Comparison of ENCODE assay signal across 8 cellular contexts in the genomic region with DNA sequence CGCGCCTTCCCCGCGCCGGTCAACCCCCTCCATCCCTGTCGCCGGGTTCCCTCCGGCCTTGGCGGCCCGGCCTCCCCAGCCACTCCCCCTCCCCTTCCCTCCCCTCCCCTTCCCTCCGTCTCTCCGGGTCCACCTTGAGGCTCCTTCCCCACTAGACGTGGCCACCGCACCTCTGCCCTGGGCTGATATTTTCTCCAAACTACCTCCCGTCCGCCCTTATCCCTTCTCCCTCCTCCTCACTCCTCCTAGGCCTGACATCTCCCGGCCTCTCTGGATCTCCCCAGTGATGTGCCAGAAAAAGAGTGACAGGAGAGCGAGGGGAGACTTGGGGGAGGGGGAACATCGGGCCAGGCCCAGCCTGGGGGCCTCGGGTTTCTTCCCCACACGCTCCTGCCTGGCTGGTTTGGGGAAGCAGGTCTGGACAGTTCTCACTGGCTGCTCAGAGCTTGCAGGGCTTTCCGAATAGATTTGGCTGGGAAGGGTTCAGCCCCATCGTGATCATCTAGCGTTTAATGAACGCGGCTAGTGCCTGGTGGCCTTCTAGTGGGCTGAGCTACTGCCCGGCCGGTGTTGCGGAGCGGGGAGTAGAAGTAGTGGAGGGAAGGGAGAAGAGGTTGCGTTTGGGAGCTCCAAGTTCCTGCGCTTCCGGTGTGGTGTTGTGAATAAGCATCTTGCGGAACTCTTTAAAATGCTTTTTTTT. TPM values are rescaled to one million over a fixed set of nuclear protein-coding genes. Genes with fewer than 3 reads are reported as not detected.
A peak's percentile ranks its signal among the peaks of the same experiment; 100 is the strongest.
DNase-seq lines count a peak whose midpoint lies in the region; ATAC-seq and TF ChIP-seq lines count a peak whose summit lies in the region.

No MANE protein-coding gene starts in this region.

- H3K27ac Mint-ChIP-seq in GM23338 (no peak overlapping the region), T-cell (peak overlapping the region; percentile 63 to 77), natural killer cell (peak overlapping the region; percentile 68 to 84)

- H3K9me2 ChIP-seq in GM23338 (ENCODE audit: insufficient read depth) = no peaks in the 10 kb centered on the region

- peaks cover 39% of the 10 kb centered on the region for H3K4me1 Mint-ChIP-seq in GM23338
- peaks cover 20 to 30% (median 23%) of the 10 kb centered on the region in 3 donors for H3K4me1 Mint-ChIP-seq in T-cell
- peaks cover 24 to 32% of the 10 kb centered on the region in 2 donors for H3K4me1 Mint-ChIP-seq in natural killer cell

- no peaks in the 10 kb centered on the region for H3K79me2 ChIP-seq in GM23338 (replicated peaks; ENCODE audit: insufficient read depth)

- H3K36me3 ChIP-seq in GM23338 (ENCODE audit: insufficient read depth) (no peaks in the 10 kb centered on the region), esophagus (ENCODE audit: control insufficient read depth in 2 of 2, insufficient read depth in 2 of 2, low read length in 1 of 2) (no peaks in the 10 kb centered on the region)

- 0 out of 2 replicates have a peak, but pooled peaks cover 12% of the 10 kb centered on the region for H3F3A ChIP-seq in GM23338 (replicated peaks; ENCODE audit: low read depth)

- no peak for TF ChIP-seq CTCF in AG04450 (IDR thresholded peaks at IDR 0.05; ENCODE audit: low read depth, low read length)
- no peak for TF ChIP-seq CTCF in GM23338 (conservative IDR thresholded peaks at IDR 0.05; ENCODE audit: low read depth in 2 of 2)
- TF ChIP-seq CTCF in natural killer cell (IDR thresholded peaks at IDR 0.05) = no peak

- H3K27me3 Mint-ChIP-seq in GM23338 (ENCODE audit: insufficient read depth, low read depth, poor library complexity) = peaks cover 10% of the 10 kb centered on the region
- H3K27me3 Mint-ChIP-seq in T-cell = peaks cover 10 to 27% of the 10 kb centered on the region in 2 donors
- peaks cover 20 to 23% of the 10 kb centered on the region in 2 donors for H3K27me3 Mint-ChIP-seq in natural killer cell (ENCODE audit: low read depth in 2 of 2)

- peak overlapping the region; percentile 98 for H3K4me2 ChIP-seq in GM23338

- H2AFZ ChIP-seq in GM23338 = peak overlapping the region; percentile 100

- intact Hi-C loops in natural killer cell (cut with micrococcal nuclease) = no loop called here

- H3K36me3 Mint-ChIP-seq in GM23338 (ENCODE audit: low read depth) (no peaks in the 10 kb centered on the region; the same call in 2 of the 3 replicates), T-cell (no peaks in the 10 kb centered on the region), natural killer cell (no peaks in the 10 kb centered on the region)

- CTCF ChIA-PET in AG04450 (lab: Charles Lee) = interaction anchor here (0.6 to 3.0 kb wide), 3 partner anchors 9 to 104 kb away, joined by 7 to 15 read pairs (median 10); no protein-coding TSS in a partner anchor
- CTCF ChIA-PET in T-cell (lab: Charles Lee) = no interaction called here

- H3K27ac ChIP-seq in AG04450 (ENCODE audit: low read depth, low read length) (peak overlapping the region; percentile 31), GM23338 (ENCODE audit: low read depth) (no peak overlapping the region), esophagus (ENCODE audit: low read depth in 2 of 2, low read length in 1 of 2) (peak overlapping the region; percentile 56 to 67)

- H3K4me3 Mint-ChIP-seq in GM23338 (peak overlapping the region; percentile 94), T-cell (peak overlapping the region; percentile 84 to 92 (median 85)), natural killer cell (peak overlapping the region; percentile 85)

- 11 to 15% methylated on average over 28 to 34 of the region's 34 CpGs for WGBS in esophagus, 2 donors

- POLR2A ChIA-PET in AG04450 (lab: Yijun Ruan, JAX) = no interaction called here
- POLR2A ChIA-PET in T-cell (lab: Charles Lee) = no interaction called here

- no peaks in the 10 kb centered on the region for H3K9me3 ChIP-seq in AG04450 (ENCODE audit: control insufficient read depth, insufficient read depth, low read length)
- no peaks in the 10 kb centered on the region for H3K9me3 ChIP-seq in esophagus (ENCODE audit: control insufficient read depth in 2 of 2, insufficient read depth in 1 of 2, low read depth in 1 of 2, low read length in 1 of 2)

- H3K4me3 ChIP-seq in AG04450 (ENCODE audit: low read depth, low read length) (peak overlapping the region; percentile 86), GM23338 (peak overlapping the region; percentile 97), esophagus (ENCODE audit: low read depth in 1 of 2, low read length in 2 of 2) (peak overlapping the region; percentile 64 to 74)

- H3K27me3 ChIP-seq in AG04450 (ENCODE audit: control insufficient read depth, insufficient read depth, low read length) (no peaks in the 10 kb centered on the region), GM23338 (ENCODE audit: insufficient read depth) (peaks cover 30% of the 10 kb centered on the region), esophagus (ENCODE audit: control insufficient read depth in 1 of 2, insufficient read depth in 2 of 2, low read length in 2 of 2) (no peaks in the 10 kb centered on the region)

- ATAC-seq in GM23338 = peak; percentile 55
- ATAC-seq in T-cell (replicated peaks in 1 of 4) = peak; percentile 1 to 42 (median 28)
- ATAC-seq in natural killer cell = peak in 1 of 3 donors; percentile 4
- no peak for ATAC-seq in GM21367 (IDR thresholded peaks at IDR 0.05; ENCODE audit: unreplicated experiment)
- no peak for ATAC-seq in HG03342 (IDR thresholded peaks at IDR 0.05; ENCODE audit: unreplicated experiment)

- H3K4me1 ChIP-seq in GM23338 (ENCODE audit: insufficient read depth) = peaks cover 16% of the 10 kb centered on the region; the same call in 1 of the 2 replicates
- peaks cover 0 to 2% of the 10 kb centered on the region in 2 donors for H3K4me1 ChIP-seq in esophagus (ENCODE audit: control insufficient read depth in 2 of 2, insufficient read depth in 2 of 2, low read length in 1 of 2)

- H3K9me3 Mint-ChIP-seq in GM23338 (no peaks in the 10 kb centered on the region; the same call in 2 of the 3 replicates), T-cell (no peaks in the 10 kb centered on the region), natural killer cell (no peaks in the 10 kb centered on the region)

- DNase-seq in AG04450 (ENCODE audit: low read depth, low spot score) = no peak
- DNase-seq in GM23338 (ENCODE audit: low spot score) = peak; percentile 71
- peak in 3 of 34 experiments; percentile 3 to 13 (median 11) for DNase-seq in T-cell
- no peak for DNase-seq in natural killer cell
- DNase-seq in superior temporal gyrus (ENCODE audit: extremely low spot score) = no peak

- H4K20me1 ChIP-seq in GM23338 (replicated peaks; ENCODE audit: insufficient read depth) = no peaks in the 10 kb centered on the region

TF ChIP-seq in GM23338, 12 proteins besides CTCF, POLR2A, EP300 and RAD21 (continues in another document):
- TF ChIP-seq EZH2 (IDR thresholded peaks at IDR 0.05; ENCODE audit: low read depth, unreplicated experiment) (no peak), STAT1 (IDR thresholded peaks at IDR 0.05; ENCODE audit: unreplicated experiment) (no peak), JUNB (IDR thresholded peaks at IDR 0.05; ENCODE audit: unreplicated experiment) (no peak), CREB1 (CRISPR knock-in tag; IDR thresholded peaks at IDR 0.05; ENCODE audit: low read depth) (no peak)

RNA-seq across cellular contexts. Expression of a gene that starts 0.6 kb away (rescaled TPM):
- polyA plus RNA-seq in AG04450 (2011; rRNA removed) (16.4 and 16.8 TPM in 2 replicates), GM23338 (2016; fragmentation: Nextera tagmentation; extraction: Ambion mirVana) (3.3 and 3.5 TPM in 2 replicates), esophagus (10 to 100 TPM in 1 of 2 donors, 1 to 10 TPM in 1; 7.4 to 13.4 TPM)
- polyA minus RNA-seq in AG04450 (2011; rRNA and poly(A)+ RNA removed) = 11.8 and 15.0 TPM in 2 replicates
- 3.7 and 4.5 TPM in 2 replicates for total RNA-seq in GM23338 (2014; rRNA removed; shearing (Covaris generic))
- total RNA-seq in T-cell (1 to 10 TPM; 4.0 to 5.1 (median 4.7) TPM), natural killer cell (1 to 10 TPM; 3.9 to 5.0 (median 4.2) TPM)

Comparison
In these comparisons a context has a peak if more than half of its experiments do, and no peak if none do; other contexts are left out.
1. ATAC-seq: peak in GM23338 (single experiment) and T-cell (4 of 4); none in GM21367 (single experiment) and HG03342 (single experiment).
2. Peak in every context shown above with its lines, with median percentiles within 50 percentile points of each other: H3K4me3 ChIP-seq and H3K4me3 Mint-ChIP-seq.